ENCODE assay signal across 14 cellular contexts in genomic region chr7:106223156-106223555, GRCh38.
"Had no signal": no experiment of that assay in that cellular context is flagged by ENCODE, and none has a peak within 500 bp of the region (broad histone marks: within the 10 kb centered on the region; RNA-seq: fewer than 3 reads in every experiment).

No MANE protein-coding gene starts in this region.

- H3K9me3 ChIP-seq: adrenal gland, neutrophil had no signal

- H3K27ac ChIP-seq: neutrophil had no signal

- DNase-seq: activated CD4-positive, alpha-beta T cell treated with anti-CD3 and anti-CD28 coated beads for 48 hours; activated CD8-positive, alpha-beta memory T cell treated with anti-CD3 and anti-CD28 coated beads, Interleukin-2, amount 50 U/mL, for 48 hours; activated CD8-positive, alpha-beta T cell treated with anti-CD3 and anti-CD28 coated beads, Interleukin-2, amount 10 ng/mL, durations not matched to agents 7 days and 5 days; activated naive CD4-positive, alpha-beta T cell treated with Interleukin-2 at 50 U/mL for 16 hours; adrenal gland; hippocampal formation; kidney glomerular epithelial cell; naive B cell; right cardiac atrium; stimulated activated naive B cell treated with anti-CD40 and anti-IgM and Interleukin-4, amounts not matched to agents 10 μg/mL and 1 μg/mL and 100 μg/mL, for 72 hours had no signal

- H3K27ac Mint-ChIP-seq: naive B cell; stimulated activated naive B cell treated with anti-CD40 and anti-IgM and Interleukin-4, amounts not matched to agents 10 μg/mL and 1 μg/mL and 100 μg/mL, for 72 hours; T-helper 1 cell treated with Interleukin-12 subunit alpha and Interleukin-12 subunit beta and Interleukin-4 antibody, amounts not matched to agents 30 μg/mL and 1 μg/mL, for 36 hours had no signal

- H3K36me3 ChIP-seq: adrenal gland, neutrophil had no signal

- H3K9me3 Mint-ChIP-seq: central memory CD8-positive, alpha-beta T cell; stimulated activated naive B cell treated with anti-CD40 and anti-IgM and Interleukin-4, amounts not matched to agents 10 μg/mL and 1 μg/mL and 100 μg/mL, for 72 hours; T-helper 1 cell treated with Interleukin-12 subunit alpha and Interleukin-12 subunit beta and Interleukin-4 antibody, amounts not matched to agents 30 μg/mL and 1 μg/mL, for 36 hours had no signal

- H3K4me1 ChIP-seq: adrenal gland had no signal

- H3K4me1 Mint-ChIP-seq: central memory CD8-positive, alpha-beta T cell; stimulated activated naive B cell treated with anti-CD40 and anti-IgM and Interleukin-4, amounts not matched to agents 10 μg/mL and 1 μg/mL and 100 μg/mL, for 72 hours had no signal

- H3K36me3 Mint-ChIP-seq: naive B cell; stimulated activated naive B cell treated with anti-CD40 and anti-IgM and Interleukin-4, amounts not matched to agents 10 μg/mL and 1 μg/mL and 100 μg/mL, for 72 hours had no signal

- H3K27me3 ChIP-seq: adrenal gland had no signal

- H3K4me3 Mint-ChIP-seq: activated CD8-positive, alpha-beta T cell treated with anti-CD3 and anti-CD28 coated beads, Interleukin-2, amount 10 ng/mL, durations not matched to agents 7 days and 5 days; central memory CD8-positive, alpha-beta T cell; naive B cell; stimulated activated naive B cell treated with anti-CD40 and anti-IgM and Interleukin-4, amounts not matched to agents 10 μg/mL and 1 μg/mL and 100 μg/mL, for 72 hours; T-helper 1 cell treated with Interleukin-12 subunit alpha and Interleukin-12 subunit beta and Interleukin-4 antibody, amounts not matched to agents 30 μg/mL and 1 μg/mL, for 36 hours had no signal

- ATAC-seq: activated CD8-positive, alpha-beta T cell treated with anti-CD3 and anti-CD28 coated beads, Interleukin-2, amount 10 ng/mL, durations not matched to agents 7 days and 5 days; stimulated activated naive B cell treated with anti-CD40 and anti-IgM and Interleukin-4, amounts not matched to agents 10 μg/mL and 1 μg/mL and 100 μg/mL, for 72 hours had no signal

- H3K4me3 ChIP-seq: adrenal gland, lung had no signal
